Comparison of ENCODE assay signal across 1 cellular context in genomic region chr13:80825276-80825675, GRCh38.
A peak's percentile ranks its signal among the peaks of the same experiment; 100 is the strongest.
TF ChIP-seq lines count a peak whose summit lies in the region.

No MANE protein-coding gene starts in this region.

TF ChIP-seq in K562, 482 proteins besides CTCF, POLR2A, EP300 and RAD21 (continued from another document):
- TF ChIP-seq ZNF140 (CRISPR knock-in tag; IDR thresholded peaks at IDR 0.05): 0 out of 2 replicates have a peak, but pooled peaks have one; percentile 54
- TF ChIP-seq NR2C2 (CRISPR knock-in tag; IDR thresholded peaks at IDR 0.05): no peak
- TF ChIP-seq NR2C2 (tag; IDR thresholded peaks at IDR 0.05): 0 out of 2 replicates have a peak, but pooled peaks have one; percentile 20
- 0 out of 2 replicates have a peak, but pooled peaks have one; percentile 9 for TF ChIP-seq MYBL2 (IDR thresholded peaks at IDR 0.05; ENCODE audit: low read depth)
- no peak for TF ChIP-seq MYBL2 (CRISPR knock-in tag; IDR thresholded peaks at IDR 0.05; ENCODE audit: borderline replicate concordance)
- TF ChIP-seq HSF4 (CRISPR knock-in tag; IDR thresholded peaks at IDR 0.05; ENCODE audit: borderline replicate concordance): 0 out of 2 replicates have a peak, but pooled peaks have one; percentile 38
- TF ChIP-seq ZNF561 (CRISPR knock-in tag; conservative IDR thresholded peaks at IDR 0.05): 0 out of 2 replicates have a peak, but pooled peaks have one; percentile 44
- TF ChIP-seq BRF2 (IDR thresholded peaks at IDR 0.05; ENCODE audit: borderline replicate concordance, insufficient read depth, insufficient read length): no peak
- no peak for TF ChIP-seq ZNF197 (CRISPR knock-in tag; IDR thresholded peaks at IDR 0.05; ENCODE audit: low read depth)
- no peak for TF ChIP-seq ZNF316 (IDR thresholded peaks at IDR 0.05)
